26 cellular contexts compared by ENCODE assay signal in the genomic region with DNA sequence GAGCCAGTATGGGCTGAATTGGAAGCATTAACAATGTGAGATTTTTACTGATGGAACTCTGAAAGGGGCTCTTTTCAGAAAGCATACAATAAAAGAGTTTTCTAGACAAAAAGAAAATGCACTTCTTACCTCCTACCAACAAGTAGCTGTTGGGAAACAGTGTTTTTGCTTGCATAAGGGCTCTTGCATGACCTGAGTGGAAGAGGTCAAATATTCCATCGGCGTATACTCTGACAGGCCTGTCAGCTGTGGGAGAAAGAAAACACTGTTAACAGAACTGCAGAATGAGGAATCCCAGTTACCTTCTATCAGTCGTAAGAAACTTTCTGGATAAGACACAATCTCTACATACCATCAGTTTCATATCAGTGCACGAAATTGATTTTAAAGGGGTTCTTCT. TPM values are rescaled to one million over a fixed set of nuclear protein-coding genes. Genes with fewer than 3 reads are reported as not detected.
DNase-seq lines count a peak whose midpoint lies in the region; ATAC-seq and TF ChIP-seq lines count a peak whose summit lies in the region.
"Had no signal": no experiment of that assay in that cellular context is flagged by ENCODE, and none has a peak within 500 bp of the region (broad histone marks: within the 10 kb centered on the region; RNA-seq: fewer than 3 reads in every experiment).

No MANE protein-coding gene starts in this region.

- WGBS in neuronal stem cell (ENCODE audit: extremely low coverage in 2 of 2, insufficient read length in 2 of 2, insufficient replicate concordance in 1 of 2), 2 donors = no CpG with 5 or more reads among the region's 4 CpGs

- no peak overlapping the region for H4K8ac ChIP-seq in neuronal stem cell (ENCODE audit: low read depth, low read length)

- H3K27me3 ChIP-seq in HL-60 (ENCODE audit: insufficient read depth, poor library complexity, severe bottlenecking) (no peaks in the 10 kb centered on the region), neuronal stem cell (ENCODE audit: control insufficient read depth in 3 of 3, insufficient read depth in 3 of 3, low read depth in 1 of 3, low read length in 3 of 3) (no peaks in the 10 kb centered on the region)
- H3K27me3 ChIP-seq: BLaER1 had no signal

- H3K4me1 ChIP-seq in neuronal stem cell (ENCODE audit: control insufficient read depth in 2 of 2, insufficient read depth in 1 of 2, low read depth in 1 of 2, low read length in 2 of 2) = peaks cover 0 to 4% of the 10 kb centered on the region in 2 donors
- H3K4me1 ChIP-seq: adrenal gland, BLaER1, left ventricle myocardium inferior had no signal

- H3K36me3 ChIP-seq in neuronal stem cell (replicated peaks in 1 of 2; ENCODE audit: control insufficient read depth in 2 of 2, insufficient read depth in 2 of 2, low read length in 2 of 2) = no peaks in the 10 kb centered on the region
- H3K36me3 ChIP-seq: adrenal gland, BLaER1, left ventricle myocardium inferior had no signal

- H4K91ac ChIP-seq in neuronal stem cell (ENCODE audit: low read depth, low read length, poor library complexity) = no peak overlapping the region

- no peak overlapping the region for H2BK120ac ChIP-seq in neuronal stem cell (ENCODE audit: low read depth, low read length)

- H3K27ac ChIP-seq in HL-60 (replicated peaks) = peak overlapping the region; percentile 55
- no peak overlapping the region for H3K27ac ChIP-seq in neuronal stem cell (replicated peaks; ENCODE audit: low read length)
- H3K27ac ChIP-seq: adrenal gland, BLaER1, left ventricle myocardium inferior, PC-9 had no signal

- H3K23ac ChIP-seq in neuronal stem cell (ENCODE audit: low read depth, low read length, poor library complexity) = no peak overlapping the region

- CTCF ChIA-PET in HEK293T (lab: Yijun Ruan, JAX) = no interaction called here

- H2BK5ac ChIP-seq in neuronal stem cell (ENCODE audit: low read length) = no peak overlapping the region

- no peak for TF ChIP-seq CTCF in HL-60 (IDR thresholded peaks at IDR 0.05; ENCODE audit: insufficient read depth, low read length)

- POLR2A ChIA-PET in HEK293T (lab: Yijun Ruan, JAX) = no interaction called here

- no peak overlapping the region for H3K4ac ChIP-seq in neuronal stem cell (ENCODE audit: low read length)

- intact Hi-C loops in cardiac septum (cut with DNase I) = no loop called here

- no peak overlapping the region for H2BK12ac ChIP-seq in neuronal stem cell (ENCODE audit: low read length)

- H3K4me3 ChIP-seq in HL-60 (replicated peaks; ENCODE audit: insufficient read depth, low read length) = no peak overlapping the region
- H3K4me3 ChIP-seq in neuronal stem cell (ENCODE audit: low read length in 2 of 2) = no peak overlapping the region
- H3K4me3 ChIP-seq: adrenal gland, BLaER1, left ventricle myocardium inferior, PC-9 had no signal

- H3K9me3 ChIP-seq in neuronal stem cell (replicated peaks in 1 of 2; ENCODE audit: control insufficient read depth in 2 of 2, insufficient read depth in 1 of 2, low read depth in 1 of 2, low read length in 2 of 2) = no peaks in the 10 kb centered on the region
- H3K9me3 ChIP-seq: adrenal gland, BLaER1, left ventricle myocardium inferior had no signal

- H3K79me1 ChIP-seq in neuronal stem cell (ENCODE audit: low read depth, low read length) = no peaks in the 10 kb centered on the region

- no peak for ATAC-seq in HG03571 (IDR thresholded peaks at IDR 0.05; ENCODE audit: unreplicated experiment)
- ATAC-seq: activated T-helper 17 cell treated with anti-CD3 and anti-CD28 coated beads, Interleukin-2, amount 50 U/mL, for 72 hours; stimulated activated effector memory CD8-positive, alpha-beta T cell treated with anti-CD3 and anti-CD28 coated beads, Interleukin-12 subunit alpha, Interleukin-12 subunit beta, amount 100 ng/mL, for 72 hours had no signal

- peak; percentile 47 for DNase-seq in HL-60 (ENCODE audit: low read depth in 1 of 2, low spot score in 1 of 2)
- DNase-seq in SKM-1 treated with dmso at 0.1 percent for 144 hours (lab: John Stamatoyannopoulos, UW; ENCODE audit: unreplicated experiment) = peak; percentile 51
- DNase-seq in iris pigment epithelial cell (ENCODE audit: low read depth) = peak; percentile 25
- DNase-seq in neuronal stem cell (ENCODE audit: low spot score) = no peak
- DNase-seq in DMS114 treated with DMSO at 0.1 percent for 48 hours (lab: John Stamatoyannopoulos, UW; ENCODE audit: unreplicated experiment) = no peak
- no peak for DNase-seq in HEK293T (ENCODE audit: extremely low spot score)
- no peak for DNase-seq in cardiac septum (ENCODE audit: low spot score)
- DNase-seq: ACHN; activated CD4-positive, alpha-beta T cell treated with anti-CD3 and anti-CD28 coated beads for 1 hour; activated naive CD4-positive, alpha-beta T cell treated with anti-CD3 and anti-CD28 coated beads, Interleukin-2, amount 10 ng/mL, durations not matched to agents 7 days and 5 days; DMS153; effector CD4-positive, alpha-beta T cell; H9; left ventricle myocardium inferior; NCI-H1105; NCI-H187; NCI-H510A; PC-9; stimulated activated CD4-positive, alpha-beta T cell treated with anti-CD3 and anti-CD28 coated beads, Interleukin-15, amount 100 ng/mL, for 24 hours had no signal

- H2AFZ ChIP-seq in neuronal stem cell (ENCODE audit: low read length) = peak overlapping the region; percentile 12
- H2AFZ ChIP-seq: PC-9 had no signal

- no peak overlapping the region for H3K9ac ChIP-seq in neuronal stem cell (ENCODE audit: low read depth, low read length, poor library complexity)
- H3K9ac ChIP-seq: BLaER1 had no signal

- H3K4me2 ChIP-seq in neuronal stem cell (ENCODE audit: insufficient read depth, low read length, poor library complexity, severe bottlenecking) = no peak overlapping the region
- H3K4me2 ChIP-seq: BLaER1, PC-9 had no signal

- no peak overlapping the region for H2AK5ac ChIP-seq in neuronal stem cell (ENCODE audit: low read depth, low read length)

- H3K18ac ChIP-seq in neuronal stem cell (ENCODE audit: low read length) = no peak overlapping the region

- H3K14ac ChIP-seq in neuronal stem cell (ENCODE audit: low read length) = no peak overlapping the region

- H2BK15ac ChIP-seq in neuronal stem cell (ENCODE audit: low read length) = no peak overlapping the region

TF ChIP-seq in HEK293T, 16 proteins besides CTCF, POLR2A, EP300 and RAD21:
- TF ChIP-seq LEF1 (IDR thresholded peaks at IDR 0.05; ENCODE audit: borderline replicate concordance) (no peak), HDGF (IDR thresholded peaks at IDR 0.05; ENCODE audit: borderline replicate concordance) (no peak), L3MBTL2 (conservative IDR thresholded peaks at IDR 0.05) (no peak), SP1 (IDR thresholded peaks at IDR 0.05) (no peak), PKNOX1 (IDR thresholded peaks at IDR 0.05) (no peak), TARDBP (IDR thresholded peaks at IDR 0.05) (no peak), ZNF384 (IDR thresholded peaks at IDR 0.05) (no peak), CTBP1 (IDR thresholded peaks at IDR 0.05; ENCODE audit: borderline replicate concordance) (no peak), FOXM1 (IDR thresholded peaks at IDR 0.05; ENCODE audit: borderline replicate concordance) (no peak), FOXK2 (IDR thresholded peaks at IDR 0.05) (no peak)
TF ChIP-seq in HEK293T: peak in this region for 0.

RNA-seq across cellular contexts. Expression of gene PCYT1B, which starts 39.5 kb away (rescaled TPM):
- 3.9 TPM for polyA plus RNA-seq in neuronal stem cell (2013, experiment 1 of 2)
- 4.1 TPM for polyA plus RNA-seq in neuronal stem cell (2013, experiment 2 of 2)
- total RNA-seq in cardiac septum = 0.27 TPM
- total RNA-seq: glomerular endothelial cell; PC-9; T-helper 2 cell treated with Interferon-gamma antibody and Interleukin-4, amounts not matched to agents 100 ng/mL and 5 ng/mL, for 36 hours had no signal

Comparison
In these comparisons a context has a peak if more than half of its experiments do, and no peak if none do; other contexts are left out.
1. DNase-seq: peak in HL-60 (2 of 2), SKM-1 treated with dmso at 0.1 percent for 144 hours (single experiment) and iris pigment epithelial cell (single experiment); none in neuronal stem cell (single experiment), DMS114 treated with DMSO at 0.1 percent for 48 hours (single experiment), HEK293T (single experiment) and cardiac septum (single experiment).